ENCODE assay signal across 1 cellular context in the genomic region with DNA sequence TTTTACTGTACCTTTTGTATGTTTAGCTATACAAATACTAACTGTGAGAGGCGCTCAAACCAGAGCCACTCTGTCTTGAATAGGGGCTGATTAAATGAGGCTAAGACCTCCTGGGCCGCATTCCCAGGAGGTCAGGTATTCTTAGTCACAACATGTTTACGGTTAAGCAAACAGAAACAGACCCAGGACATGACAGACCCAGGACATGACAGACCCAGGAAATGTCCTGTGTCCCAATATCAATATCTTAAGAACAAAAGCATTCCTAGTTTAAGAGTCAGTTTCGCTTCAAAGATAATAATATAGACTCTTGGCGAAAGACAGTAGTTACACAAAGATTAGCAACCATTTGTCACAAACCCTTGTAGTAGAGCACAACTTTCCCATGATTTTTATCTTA.
TF ChIP-seq lines count a peak whose summit lies in the region.

No MANE protein-coding gene starts in this region.

TF ChIP-seq in GM23338, 12 proteins besides CTCF, POLR2A, EP300 and RAD21:
- TF ChIP-seq, protein P1, sequence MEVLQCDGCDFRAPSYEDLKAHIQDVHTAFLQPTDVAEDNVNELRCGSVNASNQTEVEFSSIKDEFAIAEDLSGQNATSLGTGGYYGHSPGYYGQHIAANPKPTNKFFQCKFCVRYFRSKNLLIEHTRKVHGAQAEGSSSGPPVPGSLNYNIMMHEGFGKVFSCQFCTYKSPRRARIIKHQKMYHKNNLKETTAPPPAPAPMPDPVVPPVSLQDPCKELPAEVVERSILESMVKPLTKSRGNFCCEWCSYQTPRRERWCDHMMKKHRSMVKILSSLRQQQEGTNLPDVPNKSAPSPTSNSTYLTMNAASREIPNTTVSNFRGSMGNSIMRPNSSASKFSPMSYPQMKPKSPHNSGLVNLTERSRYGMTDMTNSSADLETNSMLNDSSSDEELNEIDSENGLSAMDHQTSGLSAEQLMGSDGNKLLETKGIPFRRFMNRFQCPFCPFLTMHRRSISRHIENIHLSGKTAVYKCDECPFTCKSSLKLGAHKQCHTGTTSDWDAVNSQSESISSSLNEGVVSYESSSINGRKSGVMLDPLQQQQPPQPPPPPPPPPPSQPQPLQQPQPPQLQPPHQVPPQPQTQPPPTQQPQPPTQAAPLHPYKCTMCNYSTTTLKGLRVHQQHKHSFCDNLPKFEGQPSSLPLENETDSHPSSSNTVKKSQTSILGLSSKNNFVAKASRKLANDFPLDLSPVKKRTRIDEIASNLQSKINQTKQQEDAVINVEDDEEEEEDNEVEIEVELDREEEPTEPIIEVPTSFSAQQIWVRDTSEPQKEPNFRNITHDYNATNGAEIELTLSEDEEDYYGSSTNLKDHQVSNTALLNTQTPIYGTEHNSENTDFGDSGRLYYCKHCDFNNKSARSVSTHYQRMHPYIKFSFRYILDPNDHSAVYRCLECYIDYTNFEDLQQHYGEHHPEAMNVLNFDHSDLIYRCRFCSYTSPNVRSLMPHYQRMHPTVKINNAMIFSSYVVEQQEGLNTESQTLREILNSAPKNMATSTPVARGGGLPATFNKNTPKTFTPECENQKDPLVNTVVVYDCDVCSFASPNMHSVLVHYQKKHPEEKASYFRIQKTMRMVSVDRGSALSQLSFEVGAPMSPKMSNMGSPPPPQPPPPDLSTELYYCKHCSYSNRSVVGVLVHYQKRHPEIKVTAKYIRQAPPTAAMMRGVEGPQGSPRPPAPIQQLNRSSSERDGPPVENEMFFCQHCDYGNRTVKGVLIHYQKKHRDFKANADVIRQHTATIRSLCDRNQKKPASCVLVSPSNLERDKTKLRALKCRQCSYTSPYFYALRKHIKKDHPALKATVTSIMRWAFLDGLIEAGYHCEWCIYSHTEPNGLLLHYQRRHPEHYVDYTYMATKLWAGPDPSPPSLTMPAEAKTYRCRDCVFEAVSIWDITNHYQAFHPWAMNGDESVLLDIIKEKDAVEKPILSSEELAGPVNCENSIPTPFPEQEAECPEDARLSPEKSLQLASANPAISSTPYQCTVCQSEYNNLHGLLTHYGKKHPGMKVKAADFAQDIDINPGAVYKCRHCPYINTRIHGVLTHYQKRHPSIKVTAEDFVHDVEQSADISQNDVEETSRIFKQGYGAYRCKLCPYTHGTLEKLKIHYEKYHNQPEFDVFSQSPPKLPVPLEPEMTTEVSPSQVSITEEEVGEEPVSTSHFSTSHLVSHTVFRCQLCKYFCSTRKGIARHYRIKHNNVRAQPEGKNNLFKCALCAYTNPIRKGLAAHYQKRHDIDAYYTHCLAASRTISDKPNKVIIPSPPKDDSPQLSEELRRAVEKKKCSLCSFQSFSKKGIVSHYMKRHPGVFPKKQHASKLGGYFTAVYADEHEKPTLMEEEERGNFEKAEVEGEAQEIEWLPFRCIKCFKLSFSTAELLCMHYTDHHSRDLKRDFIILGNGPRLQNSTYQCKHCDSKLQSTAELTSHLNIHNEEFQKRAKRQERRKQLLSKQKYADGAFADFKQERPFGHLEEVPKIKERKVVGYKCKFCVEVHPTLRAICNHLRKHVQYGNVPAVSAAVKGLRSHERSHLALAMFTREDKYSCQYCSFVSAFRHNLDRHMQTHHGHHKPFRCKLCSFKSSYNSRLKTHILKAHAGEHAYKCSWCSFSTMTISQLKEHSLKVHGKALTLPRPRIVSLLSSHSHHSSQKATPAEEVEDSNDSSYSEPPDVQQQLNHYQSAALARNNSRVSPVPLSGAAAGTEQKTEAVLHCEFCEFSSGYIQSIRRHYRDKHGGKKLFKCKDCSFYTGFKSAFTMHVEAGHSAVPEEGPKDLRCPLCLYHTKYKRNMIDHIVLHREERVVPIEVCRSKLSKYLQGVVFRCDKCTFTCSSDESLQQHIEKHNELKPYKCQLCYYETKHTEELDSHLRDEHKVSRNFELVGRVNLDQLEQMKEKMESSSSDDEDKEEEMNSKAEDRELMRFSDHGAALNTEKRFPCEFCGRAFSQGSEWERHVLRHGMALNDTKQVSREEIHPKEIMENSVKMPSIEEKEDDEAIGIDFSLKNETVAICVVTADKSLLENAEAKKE (CRISPR knock-in tag; IDR thresholded peaks at IDR 0.05) = no peak
- TF ChIP-seq ZNF331 (CRISPR knock-in tag; IDR thresholded peaks at IDR 0.05; ENCODE audit: low read depth) = no peak
- no peak for TF ChIP-seq EZH2phosphoT487 (IDR thresholded peaks at IDR 0.05; ENCODE audit: unreplicated experiment)
- TF ChIP-seq, protein P2, sequence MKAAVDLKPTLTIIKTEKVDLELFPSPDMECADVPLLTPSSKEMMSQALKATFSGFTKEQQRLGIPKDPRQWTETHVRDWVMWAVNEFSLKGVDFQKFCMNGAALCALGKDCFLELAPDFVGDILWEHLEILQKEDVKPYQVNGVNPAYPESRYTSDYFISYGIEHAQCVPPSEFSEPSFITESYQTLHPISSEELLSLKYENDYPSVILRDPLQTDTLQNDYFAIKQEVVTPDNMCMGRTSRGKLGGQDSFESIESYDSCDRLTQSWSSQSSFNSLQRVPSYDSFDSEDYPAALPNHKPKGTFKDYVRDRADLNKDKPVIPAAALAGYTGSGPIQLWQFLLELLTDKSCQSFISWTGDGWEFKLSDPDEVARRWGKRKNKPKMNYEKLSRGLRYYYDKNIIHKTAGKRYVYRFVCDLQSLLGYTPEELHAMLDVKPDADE (IDR thresholded peaks at IDR 0.05) = no peak
- no peak for TF ChIP-seq ZNF114 (CRISPR knock-in tag; IDR thresholded peaks at IDR 0.05)
- no peak for TF ChIP-seq POLR2AphosphoS5 (IDR thresholded peaks at IDR 0.05; ENCODE audit: low read depth)
- TF ChIP-seq JUNB (IDR thresholded peaks at IDR 0.05; ENCODE audit: unreplicated experiment) = no peak
- TF ChIP-seq CREB1 (CRISPR knock-in tag; IDR thresholded peaks at IDR 0.05; ENCODE audit: low read depth) = no peak
TF ChIP-seq in GM23338: peak in this region for 0.
